12 cellular contexts compared by ENCODE assay signal in genomic region chr5:125190232-125191051, GRCh38.
DNase-seq lines count a peak whose midpoint lies in the region; ATAC-seq and TF ChIP-seq lines count a peak whose summit lies in the region.
"Had no signal": no experiment of that assay in that cellular context is flagged by ENCODE, and none has a peak within 500 bp of the region (broad histone marks: within the 10 kb centered on the region; RNA-seq: fewer than 3 reads in every experiment).

No MANE protein-coding gene starts in this region.

- H3K9me3 Mint-ChIP-seq in WTC11 (peaks cover 7% of the 10 kb centered on the region; the same call in 1 of the 2 replicates), nephron progenitor cell (no peaks in the 10 kb centered on the region)

- peaks cover 42% of the 10 kb centered on the region for H3K4me1 Mint-ChIP-seq in WTC11
- peaks cover 62% of the 10 kb centered on the region for H3K4me1 Mint-ChIP-seq in nephron progenitor cell

- peak overlapping the region; percentile 77 for H3K27ac Mint-ChIP-seq in WTC11
- H3K27ac Mint-ChIP-seq in nephron progenitor cell: peak overlapping the region; percentile 95

- peak; percentile 81 for ATAC-seq in WTC11
- ATAC-seq: esophagus mucosa had no signal

- intact Hi-C loops in head of caudate nucleus (cut with DNase I): no loop called here

- CTCF ChIA-PET in WTC11 (lab: Charles Lee): no interaction called here

- H3K4me3 Mint-ChIP-seq in WTC11 (no peak overlapping the region), nephron progenitor cell (peak overlapping the region; percentile 6)

- DNase-seq in Daoy (ENCODE audit: low read depth) (peak; percentile 63), M059J (ENCODE audit: low read depth) (peak; percentile 87), WTC11 (ENCODE audit: low spot score) (no peak), nephron progenitor cell (no peak), midbrain (lab: John Stamatoyannopoulos, UW) (no peak), NCI-H446 (lab: John Stamatoyannopoulos, UW) (no peak), head of caudate nucleus (no peak)
- DNase-seq in activated CD4-positive, CD25-positive, alpha-beta regulatory T cell treated with anti-CD3 and anti-CD28 coated beads, Interleukin-2, amount 50 U/mL, for 72 hours: no peak
- DNase-seq: activated T-cell treated with anti-CD3 and anti-CD28 coated beads, Interleukin-2, amount 50 U/mL, for 48 hours; RPMI8226; stimulated activated CD4-positive, alpha-beta T cell treated with anti-CD3 and anti-CD28 coated beads, Interleukin-15, amount 100 ng/mL, for 24 hours had no signal

- TF ChIP-seq CTCF in WTC11 (IDR thresholded peaks at IDR 0.05): no peak
- TF ChIP-seq CTCF in nephron progenitor cell (IDR thresholded peaks at IDR 0.05): no peak

- H3K27me3 Mint-ChIP-seq in WTC11 (ENCODE audit: low read depth): no peaks in the 10 kb centered on the region; the same call in 1 of the 2 replicates
- no peaks in the 10 kb centered on the region for H3K27me3 Mint-ChIP-seq in nephron progenitor cell (ENCODE audit: low read depth, poor library complexity)

- POLR2A ChIA-PET in WTC11 (lab: Charles Lee): no interaction called here

- no peaks in the 10 kb centered on the region for H3K36me3 Mint-ChIP-seq in WTC11
- H3K36me3 Mint-ChIP-seq in nephron progenitor cell (ENCODE audit: low read depth): no peaks in the 10 kb centered on the region

TF ChIP-seq in WTC11, 78 proteins besides CTCF, POLR2A, EP300 and RAD21:
- TF ChIP-seq TEAD4 (CRISPR knock-in tag; IDR thresholded peaks at IDR 0.05) (no peak), ATF2 (CRISPR knock-in tag; IDR thresholded peaks at IDR 0.05; ENCODE audit: borderline replicate concordance, low read depth) (no peak), ETV6 (CRISPR knock-in tag; IDR thresholded peaks at IDR 0.05) (0 out of 2 replicates have a peak, but pooled peaks have one; percentile 29)

Comparison
In these comparisons a context has a peak if more than half of its experiments do, and no peak if none do; other contexts are left out.
1. DNase-seq: peak in Daoy (single experiment) and M059J (single experiment); none in WTC11 (single experiment), nephron progenitor cell (single experiment), midbrain (single experiment), NCI-H446 (0 of 2), head of caudate nucleus (0 of 42) and activated CD4-positive, CD25-positive, alpha-beta regulatory T cell treated with anti-CD3 and anti-CD28 coated beads, Interleukin-2, amount 50 U/mL, for 72 hours (single experiment).